ENCODE assay signal across 15 cellular contexts in the genomic region with DNA sequence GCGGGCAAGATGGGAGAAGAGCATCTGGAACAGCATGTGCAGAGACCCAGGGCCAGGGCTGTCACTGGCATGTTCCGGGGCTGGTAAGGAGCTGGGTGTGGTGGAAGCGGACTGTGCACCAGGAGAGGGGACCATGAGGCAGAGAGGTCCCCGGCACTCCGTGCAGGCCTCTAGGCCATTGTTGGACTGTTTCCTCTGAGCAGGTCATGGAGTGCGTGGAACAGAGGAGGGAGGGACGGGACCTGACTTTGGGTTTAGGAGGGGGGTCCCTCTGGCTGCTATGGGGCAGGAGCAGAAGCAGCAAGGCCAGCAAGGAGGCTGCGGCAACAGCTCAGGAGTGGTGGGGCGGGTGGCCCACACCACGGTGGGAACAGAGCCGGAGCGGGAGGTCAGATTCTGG. TPM values are rescaled to one million over a fixed set of nuclear protein-coding genes. Genes with fewer than 3 reads are reported as not detected.
DNase-seq lines count a peak whose midpoint lies in the region; ATAC-seq, FAIRE-seq and TF ChIP-seq lines count a peak whose summit lies in the region.
"Had no signal": no experiment of that assay in that cellular context is flagged by ENCODE, and none has a peak within 500 bp of the region (broad histone marks: within the 10 kb centered on the region; RNA-seq: fewer than 3 reads in every experiment).

No MANE protein-coding gene starts in this region.

- CTCF ChIA-PET in RWPE1 (lab: Yijun Ruan, JAX): interaction anchor here (0.5 to 1.5 kb wide), 13 partner anchors 8 to 1021 kb away, joined by 3 to 5 read pairs (median 4); a partner anchor contains a TSS

- POLR2A ChIA-PET in RWPE1 (lab: Yijun Ruan, JAX; ENCODE audit: low non-redundant PET): no interaction called here

- H3K4me2 ChIP-seq in astrocyte (ENCODE audit: low read length) (no peak overlapping the region), neural progenitor cell (no peak overlapping the region)

- H3K27ac ChIP-seq in astrocyte (ENCODE audit: low read depth, low read length) (no peak overlapping the region), neural progenitor cell (no peak overlapping the region), upper lobe of left lung (peak overlapping the region in 3 of 4 donors; percentile 20 to 62 (median 42)), RWPE1 (no peak overlapping the region)

- H3K79me2 ChIP-seq in astrocyte (ENCODE audit: insufficient read depth, low read length) (no peaks in the 10 kb centered on the region), neural progenitor cell (ENCODE audit: low read depth) (no peaks in the 10 kb centered on the region)

- H3K36me3 Mint-ChIP-seq in astrocyte (ENCODE audit: low read depth, unreplicated experiment): no peaks in the 10 kb centered on the region
- no peaks in the 10 kb centered on the region for H3K36me3 Mint-ChIP-seq in neural progenitor cell
- H3K36me3 Mint-ChIP-seq: CD8-positive, alpha-beta T cell had no signal

- H3K27me3 Mint-ChIP-seq in astrocyte (ENCODE audit: low read depth, unreplicated experiment): peaks cover 41% of the 10 kb centered on the region
- peaks cover 5% of the 10 kb centered on the region for H3K27me3 Mint-ChIP-seq in neural progenitor cell (ENCODE audit: insufficient read depth, low read depth)

- no peak for FAIRE-seq in astrocyte (lab: Jason Lieb, UNC)
- FAIRE-seq: GM12878 had no signal

- TF ChIP-seq POLR2A in upper lobe of left lung (IDR thresholded peaks at IDR 0.05): no peak

- H3K4me1 ChIP-seq in astrocyte (ENCODE audit: insufficient read depth, low read length) (no peaks in the 10 kb centered on the region), endocrine pancreas (ENCODE audit: control insufficient read depth, insufficient read depth, low read length) (no peaks in the 10 kb centered on the region), neural progenitor cell (peaks cover 17% of the 10 kb centered on the region), upper lobe of left lung (peaks cover 10 to 40% (median 33%) of the 10 kb centered on the region in 4 donors)

- peaks cover 14% of the 10 kb centered on the region for H3F3A ChIP-seq in neural progenitor cell (ENCODE audit: low read depth)

- H4K20me1 ChIP-seq in astrocyte (ENCODE audit: insufficient read depth, low read length): no peaks in the 10 kb centered on the region
- no peaks in the 10 kb centered on the region for H4K20me1 ChIP-seq in neural progenitor cell (ENCODE audit: low read depth)

- H3K27me3 ChIP-seq in astrocyte (ENCODE audit: insufficient read depth, low read length) (peaks cover 2% of the 10 kb centered on the region), endocrine pancreas (ENCODE audit: control insufficient read depth, insufficient read depth, low read length) (no peaks in the 10 kb centered on the region), neural progenitor cell (peaks cover 9% of the 10 kb centered on the region), upper lobe of left lung (no peaks in the 10 kb centered on the region)
- H3K27me3 ChIP-seq: MG63, Peyer's patch had no signal

- H3K27ac Mint-ChIP-seq in astrocyte (ENCODE audit: unreplicated experiment) (no peak overlapping the region), neural progenitor cell (peak overlapping the region; percentile 69)
- H3K27ac Mint-ChIP-seq: CD8-positive, alpha-beta T cell had no signal

- no peak for TF ChIP-seq CTCF in astrocyte (IDR thresholded peaks at IDR 0.05; ENCODE audit: insufficient read depth, low read depth, low read length)
- TF ChIP-seq CTCF in neural progenitor cell (IDR thresholded peaks at IDR 0.05): no peak
- no peak for TF ChIP-seq CTCF in upper lobe of left lung (IDR thresholded peaks at IDR 0.05)
- no peak for TF ChIP-seq CTCF in RWPE1 (conservative IDR thresholded peaks at IDR 0.05; ENCODE audit: low read depth)

- TF ChIP-seq EP300 in upper lobe of left lung (IDR thresholded peaks at IDR 0.05): no peak

- DNase-seq in astrocyte (ENCODE audit: low read depth) (no peak), neural progenitor cell (ENCODE audit: low spot score) (no peak), upper lobe of left lung (peak in 1 of 2 donors; percentile 46), RWPE1 (ENCODE audit: low spot score) (no peak), NCI-H2081 treated with DMSO at 0.1 percent for 48 hours (lab: John Stamatoyannopoulos, UW) (no peak), left lobe of liver (ENCODE audit: low spot score) (no peak), middle frontal gyrus (ENCODE audit: extremely low spot score, low spot score) (no peak)
- DNase-seq: CD8-positive, alpha-beta T cell; EL; GOT3; MG63; NCI-H2227 treated with DMSO at 0.1 percent for 48 hours had no signal

- H3K9ac ChIP-seq in astrocyte (ENCODE audit: low read length) (no peak overlapping the region), endocrine pancreas (ENCODE audit: control insufficient read depth, insufficient read depth, low read length) (peak overlapping the region; percentile 66), neural progenitor cell (no peak overlapping the region)

- 87 to 91% methylated on average over 11 to 12 of the region's 12 CpGs for WGBS in upper lobe of left lung, 2 donors

- H3K4me1 Mint-ChIP-seq in astrocyte (ENCODE audit: low read depth, unreplicated experiment): peaks cover 2% of the 10 kb centered on the region
- peaks cover 50% of the 10 kb centered on the region for H3K4me1 Mint-ChIP-seq in neural progenitor cell

- H3K36me3 ChIP-seq in astrocyte (ENCODE audit: insufficient read depth, low read length) (no peaks in the 10 kb centered on the region), endocrine pancreas (ENCODE audit: control insufficient read depth, insufficient read depth, low read length) (no peaks in the 10 kb centered on the region), neural progenitor cell (no peaks in the 10 kb centered on the region), upper lobe of left lung (no peaks in the 10 kb centered on the region)
- H3K36me3 ChIP-seq: MG63, Peyer's patch had no signal

- H3K9me3 Mint-ChIP-seq in astrocyte (ENCODE audit: unreplicated experiment) (no peaks in the 10 kb centered on the region), neural progenitor cell (no peaks in the 10 kb centered on the region)
- H3K9me3 Mint-ChIP-seq: CD8-positive, alpha-beta T cell had no signal

- H3K4me3 ChIP-seq in astrocyte (ENCODE audit: insufficient read depth, low read depth, low read length) (no peak overlapping the region), endocrine pancreas (ENCODE audit: control insufficient read depth, insufficient read depth, low read length) (no peak overlapping the region), neural progenitor cell (no peak overlapping the region), upper lobe of left lung (no peak overlapping the region)
- H3K4me3 ChIP-seq: GM12878, MG63, Peyer's patch had no signal

- no peak for ATAC-seq in upper lobe of left lung (ENCODE audit: low FRiP score in 2 of 2)
- no peak for ATAC-seq in left lobe of liver

- no peak overlapping the region for H2AFZ ChIP-seq in astrocyte (ENCODE audit: low read depth, low read length)
- no peak overlapping the region for H2AFZ ChIP-seq in neural progenitor cell (replicated peaks)

- H3K4me3 Mint-ChIP-seq in astrocyte (ENCODE audit: unreplicated experiment) (peak overlapping the region; percentile 71), neural progenitor cell (no peak overlapping the region)
- H3K4me3 Mint-ChIP-seq: CD8-positive, alpha-beta T cell had no signal

- H3K9me3 ChIP-seq in astrocyte (ENCODE audit: insufficient read depth, low read depth, low read length) (no peaks in the 10 kb centered on the region), endocrine pancreas (ENCODE audit: control insufficient read depth, low read length) (no peaks in the 10 kb centered on the region), neural progenitor cell (ENCODE audit: low read depth) (no peaks in the 10 kb centered on the region), upper lobe of left lung (no peaks in the 10 kb centered on the region)
- H3K9me3 ChIP-seq: MG63, Peyer's patch had no signal

RNA-seq across cellular contexts. Expression of a gene that starts 47.1 kb away (rescaled TPM):
- total RNA-seq in astrocyte (24.6 and 24.9 TPM in 2 replicates), neural progenitor cell (ENCODE audit: low replicate concordance) (11.8 and 27.4 TPM in 2 replicates), upper lobe of left lung (10 to 100 TPM; 16.8 to 44.4 (median 40.3) TPM), left lobe of liver (25.1 TPM)

RNA-seq across cellular contexts. Expression of a gene that starts 54.8 kb away (rescaled TPM):
- 8.4 and 11.9 TPM in 2 replicates for total RNA-seq in astrocyte
- total RNA-seq in neural progenitor cell (ENCODE audit: low replicate concordance): 104 and 180 TPM in 2 replicates
- 10 to 100 TPM in 3 of 6 donors, 1 to 10 TPM in 3; 6.1 to 14.7 (median 10.1) TPM for total RNA-seq in upper lobe of left lung
- 1.4 TPM for total RNA-seq in left lobe of liver

Comparison
In these comparisons a context has a peak if more than half of its experiments do, and no peak if none do; other contexts are left out.
1. H3K27ac ChIP-seq: peak in upper lobe of left lung (3 of 4); none in astrocyte (single experiment), neural progenitor cell (single experiment) and RWPE1 (single experiment).